In the genomic region with DNA sequence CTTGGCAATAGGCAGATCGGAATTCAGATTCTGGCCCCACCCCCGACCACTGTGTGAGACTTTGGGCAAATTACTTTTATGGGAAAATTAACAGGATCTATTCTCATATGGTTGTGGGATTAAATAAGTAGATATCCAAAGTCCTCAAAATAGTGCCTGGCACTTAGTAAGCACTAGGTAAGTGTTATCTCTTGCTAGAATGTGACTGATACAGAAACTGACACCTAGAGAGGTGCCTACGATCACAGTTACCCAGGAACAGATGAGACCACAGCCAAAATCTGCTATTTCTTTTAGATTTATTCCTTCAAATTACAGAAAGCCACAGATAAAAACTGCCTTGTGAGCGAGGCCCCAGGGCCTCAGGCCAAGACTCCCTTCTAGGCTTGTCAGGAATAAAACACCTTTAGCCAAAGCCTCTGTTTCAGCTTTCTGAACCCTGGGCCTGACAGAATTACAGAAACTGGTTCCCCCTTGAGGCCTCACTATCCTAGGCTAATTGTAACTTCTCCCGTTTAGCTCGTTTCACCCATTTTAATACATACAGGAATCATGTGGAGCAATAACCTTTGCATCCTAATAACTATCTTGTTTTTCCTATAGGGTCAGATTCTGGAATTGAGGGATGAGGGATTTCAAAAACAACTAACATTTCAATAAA, we compare ENCODE assay signal across 24 cellular contexts. TPM values are rescaled to one million over a fixed set of nuclear protein-coding genes. Genes with fewer than 3 reads are reported as not detected.
DNase-seq lines count a peak whose midpoint lies in the region; ATAC-seq, FAIRE-seq and TF ChIP-seq lines count a peak whose summit lies in the region.
"Had no signal": no experiment of that assay in that cellular context is flagged by ENCODE, and none has a peak within 500 bp of the region (broad histone marks: within the 10 kb centered on the region; RNA-seq: fewer than 3 reads in every experiment).

No MANE protein-coding gene starts in this region.

- no peak for FAIRE-seq in K562 (lab: Jason Lieb, UNC)

- H3K79me1 ChIP-seq in mesendoderm (ENCODE audit: low read length) = peaks cover 2% of the 10 kb centered on the region

- no peak overlapping the region for H3K27ac ChIP-seq in K562 (ENCODE audit: extremely low read depth, low read depth, low read length)
- no peak overlapping the region for H3K27ac ChIP-seq in mesendoderm (ENCODE audit: low read depth, low read length)
- H3K27ac ChIP-seq: cardiac muscle cell, upper lobe of left lung had no signal

- H3K23ac ChIP-seq in mesendoderm (ENCODE audit: low read length) = no peak overlapping the region

- no peaks in the 10 kb centered on the region for H3K9me3 Mint-ChIP-seq in activated T-cell treated with anti-CD3 and anti-CD28 coated beads, Interleukin-2, amount 50 U/mL, for 72 hours
- H3K9me3 Mint-ChIP-seq in activated T-cell treated with anti-CD3 and anti-CD28 coated beads, Interleukin-2, amount 50 U/mL, for 4 hours = no peaks in the 10 kb centered on the region
- H3K9me3 Mint-ChIP-seq: activated CD4-positive, alpha-beta memory T cell treated with anti-CD3 and anti-CD28 coated beads, Interleukin-2, amount 10 ng/mL, durations not matched to agents 7 days and 5 days; activated naive CD4-positive, alpha-beta T cell treated with anti-CD3 and anti-CD28 coated beads for 36 hours had no signal

- TF ChIP-seq EP300 in K562 (IDR thresholded peaks at IDR 0.05; ENCODE audit: low read length) = no peak

- peak; percentile 51 to 61 for ATAC-seq in activated T-cell treated with anti-CD3 and anti-CD28 coated beads, Interleukin-2, amount 50 U/mL, for 72 hours (replicated peaks in 1 of 2)
- no peak for ATAC-seq in activated T-cell treated with anti-CD3 and anti-CD28 coated beads, Interleukin-2, amount 50 U/mL, for 4 hours
- peak; percentile 39; the same call in 2 of the 3 replicates for ATAC-seq in K562
- ATAC-seq in HG02840 (IDR thresholded peaks at IDR 0.05; ENCODE audit: low FRiP score, unreplicated experiment) = no peak

- H4K20me1 ChIP-seq in K562 (replicated peaks; ENCODE audit: control insufficient read depth, insufficient read depth, low read length) = no peaks in the 10 kb centered on the region

- H2BK5ac ChIP-seq in mesendoderm (ENCODE audit: low read length) = no peak overlapping the region

- no peaks in the 10 kb centered on the region for H3K36me3 Mint-ChIP-seq in activated T-cell treated with anti-CD3 and anti-CD28 coated beads, Interleukin-2, amount 50 U/mL, for 72 hours (ENCODE audit: insufficient read depth in 2 of 2)
- no peaks in the 10 kb centered on the region for H3K36me3 Mint-ChIP-seq in activated T-cell treated with anti-CD3 and anti-CD28 coated beads, Interleukin-2, amount 50 U/mL, for 4 hours (ENCODE audit: insufficient read depth)

- H4K8ac ChIP-seq in mesendoderm (ENCODE audit: low read depth, low read length) = no peak overlapping the region

- no peaks in the 10 kb centered on the region for H3K9me1 ChIP-seq in K562 (ENCODE audit: control insufficient read depth, insufficient read depth, low read length)

- H3K79me2 ChIP-seq in K562 (ENCODE audit: control insufficient read depth, insufficient read depth, low read length) = no peaks in the 10 kb centered on the region
- no peaks in the 10 kb centered on the region for H3K79me2 ChIP-seq in mesendoderm (ENCODE audit: control insufficient read depth, insufficient read depth, low read length)

- H3K27me3 ChIP-seq in K562 (ENCODE audit: control insufficient read depth in 2 of 2, insufficient read depth in 2 of 2, low read length in 2 of 2) (no peaks in the 10 kb centered on the region), mesendoderm (ENCODE audit: insufficient read depth, low read length, poor library complexity) (no peaks in the 10 kb centered on the region)
- H3K27me3 ChIP-seq: BE2C, cardiac muscle cell, upper lobe of left lung had no signal

- no peak overlapping the region for H3K4me3 ChIP-seq in K562
- H3K4me3 ChIP-seq in mesendoderm (ENCODE audit: low read length) = no peak overlapping the region
- H3K4me3 ChIP-seq: cardiac muscle cell, upper lobe of left lung had no signal

- no peak for TF ChIP-seq POLR2A in K562 (conservative IDR thresholded peaks at IDR 0.05)

- H3K4ac ChIP-seq in mesendoderm (ENCODE audit: low read depth, low read length) = peak overlapping the region; percentile 50

- DNase-seq in activated T-cell treated with anti-CD3 and anti-CD28 coated beads, Interleukin-2, amount 50 U/mL, for 72 hours = no peak
- no peak for DNase-seq in activated T-cell treated with anti-CD3 and anti-CD28 coated beads, Interleukin-2, amount 50 U/mL, for 4 hours
- no peak for DNase-seq in K562 (ENCODE audit: extremely low read depth in 1 of 4, low spot score in 3 of 4)
- peak; percentile 58 for DNase-seq in mesendoderm
- DNase-seq in DMS 273 (lab: John Stamatoyannopoulos, UW; ENCODE audit: unreplicated experiment) = no peak
- no peak for DNase-seq in hepatic stellate cell (ENCODE audit: low spot score)
- DNase-seq in central memory CD4-positive, alpha-beta T cell = no peak
- DNase-seq: activated CD4-positive, alpha-beta memory T cell treated with anti-CD3 and anti-CD28 coated beads, Interleukin-2, amount 10 ng/mL, durations not matched to agents 7 days and 5 days; activated naive CD4-positive, alpha-beta T cell treated with anti-CD3 and anti-CD28 coated beads for 36 hours; activated T-cell treated with anti-CD3 and anti-CD28 coated beads, Interleukin-2, amount 50 U/mL, for 48 hours; anterior cingulate cortex; BE2C; GF-D8; KBM-7; MM.1S; NCI-H1417 treated with DMSO at 0.1 percent for 48 hours; NCI-H2107; NCI-H446 treated with DMSO at 0.1 percent for 48 hours; nucleus accumbens; SHP77 treated with DMSO at 0.1 percent for 48 hours; substantia nigra; upper lobe of left lung had no signal

- H2AFZ ChIP-seq in K562 (ENCODE audit: low read depth, low read length) = no peak overlapping the region

- H3K4me1 ChIP-seq in K562 (replicated peaks in 1 of 2; ENCODE audit: control insufficient read depth in 2 of 2, insufficient read depth in 2 of 2, low read length in 2 of 2) (no peaks in the 10 kb centered on the region), mesendoderm (ENCODE audit: control insufficient read depth, low read depth, low read length) (peaks cover 4% of the 10 kb centered on the region)
- H3K4me1 ChIP-seq: BE2C, upper lobe of left lung had no signal

- peak overlapping the region; percentile 90 for H3K18ac ChIP-seq in mesendoderm (ENCODE audit: low read length)

- no peak for TF ChIP-seq RAD21 in K562 (CRISPR knock-in tag; conservative IDR thresholded peaks at IDR 0.05 in 1 of 2, IDR thresholded peaks at IDR 0.05 in 1 of 2)

- H3K56ac ChIP-seq in mesendoderm (ENCODE audit: low read length) = no peak overlapping the region

- H3K36me3 ChIP-seq in K562 (ENCODE audit: control insufficient read depth, insufficient read depth, low read length) (no peaks in the 10 kb centered on the region), mesendoderm (ENCODE audit: control insufficient read depth, insufficient read depth, low read length) (no peaks in the 10 kb centered on the region)
- H3K36me3 ChIP-seq: BE2C, cardiac muscle cell, upper lobe of left lung had no signal

- CTCF ChIA-PET in K562 (lab: Yijun Ruan, JAX; ENCODE audit: low intra/inter-chr PET ratio) = no interaction called here

- TF ChIP-seq CTCF in K562 (IDR thresholded peaks at IDR 0.05 in 2 of 3, conservative IDR thresholded peaks at IDR 0.05 in 1 of 3; ENCODE audit: insufficient read depth in 2 of 3, low read depth in 1 of 3, low read length in 3 of 3) = no peak

- no peaks in the 10 kb centered on the region for H3K9me3 ChIP-seq in K562 (replicated peaks; ENCODE audit: control insufficient read depth, insufficient read depth, low read depth, low read length)
- H3K9me3 ChIP-seq: BE2C, upper lobe of left lung had no signal

- H4K5ac ChIP-seq in mesendoderm (ENCODE audit: low read length) = no peak overlapping the region

- H3K27me3 Mint-ChIP-seq in activated T-cell treated with anti-CD3 and anti-CD28 coated beads, Interleukin-2, amount 50 U/mL, for 72 hours (ENCODE audit: low read depth) = no peaks in the 10 kb centered on the region
- peaks cover 2% of the 10 kb centered on the region for H3K27me3 Mint-ChIP-seq in activated T-cell treated with anti-CD3 and anti-CD28 coated beads, Interleukin-2, amount 50 U/mL, for 4 hours (ENCODE audit: low read depth)
- H3K27me3 Mint-ChIP-seq: activated CD4-positive, alpha-beta memory T cell treated with anti-CD3 and anti-CD28 coated beads, Interleukin-2, amount 10 ng/mL, durations not matched to agents 7 days and 5 days had no signal

- H3K4me2 ChIP-seq in K562 (ENCODE audit: insufficient read depth, low read length) (no peak overlapping the region), mesendoderm (ENCODE audit: low read length) (no peak overlapping the region)

- WGBS in K562 (ENCODE audit: insufficient coverage, low coverage, missing lambda C conversion rate) = 34% methylated on average over 6 of the region's 6 CpGs
- WGBS in mesendoderm (ENCODE audit: extremely low coverage, insufficient coverage, low lambda C conversion rate) = no CpG with 5 or more reads among the region's 6 CpGs

- H3K9ac ChIP-seq in K562 (ENCODE audit: insufficient read depth in 1 of 2, low read depth in 2 of 2, low read length in 2 of 2) (no peak overlapping the region), mesendoderm (ENCODE audit: low read length) (no peak overlapping the region)

- in situ Hi-C loops in K562 (cut with MboI) = no loop called here

- H2AK5ac ChIP-seq in mesendoderm (ENCODE audit: low read length) = no peak overlapping the region

- H2BK15ac ChIP-seq in mesendoderm (replicated peaks; ENCODE audit: low read depth) = no peak overlapping the region

- POLR2A ChIA-PET in K562 (lab: Yijun Ruan, JAX) = interaction anchor here (0.7 to 1.1 kb wide), 2 partner anchors 15 to 21 kb away, joined by 4 to 6 read pairs; no protein-coding TSS in a partner anchor

- intact Hi-C loops in K562 (cut with micrococcal nuclease) = no loop called here

- no TSS peak for BruUV-seq in K562 (replicated peaks; lab: Mats Ljungman, UMichigan)

- H2BK120ac ChIP-seq in mesendoderm (ENCODE audit: low read depth, low read length) = no peak overlapping the region

- no peaks in the 10 kb centered on the region for H3K4me1 Mint-ChIP-seq in activated T-cell treated with anti-CD3 and anti-CD28 coated beads, Interleukin-2, amount 50 U/mL, for 72 hours (ENCODE audit: low read depth)
- H3K4me1 Mint-ChIP-seq in activated T-cell treated with anti-CD3 and anti-CD28 coated beads, Interleukin-2, amount 50 U/mL, for 4 hours (ENCODE audit: low read depth) = no peaks in the 10 kb centered on the region

- no peak overlapping the region for H3K27ac Mint-ChIP-seq in activated T-cell treated with anti-CD3 and anti-CD28 coated beads, Interleukin-2, amount 50 U/mL, for 72 hours
- H3K27ac Mint-ChIP-seq: activated CD4-positive, alpha-beta memory T cell treated with anti-CD3 and anti-CD28 coated beads, Interleukin-2, amount 10 ng/mL, durations not matched to agents 7 days and 5 days; activated naive CD4-positive, alpha-beta T cell treated with anti-CD3 and anti-CD28 coated beads for 36 hours had no signal

- no peak overlapping the region for H3K4me3 Mint-ChIP-seq in activated T-cell treated with anti-CD3 and anti-CD28 coated beads, Interleukin-2, amount 50 U/mL, for 72 hours
- H3K4me3 Mint-ChIP-seq in activated T-cell treated with anti-CD3 and anti-CD28 coated beads, Interleukin-2, amount 50 U/mL, for 4 hours = no peak overlapping the region
- H3K4me3 Mint-ChIP-seq: activated CD4-positive, alpha-beta memory T cell treated with anti-CD3 and anti-CD28 coated beads, Interleukin-2, amount 10 ng/mL, durations not matched to agents 7 days and 5 days; activated naive CD4-positive, alpha-beta T cell treated with anti-CD3 and anti-CD28 coated beads for 36 hours had no signal

RNA-seq across cellular contexts. Expression of a gene that starts 22.3 kb away (rescaled TPM):
- total RNA-seq in activated T-cell treated with anti-CD3 and anti-CD28 coated beads, Interleukin-2, amount 50 U/mL, for 72 hours = 10 to 100 TPM; 29.8 to 31.3 TPM
- 10 to 100 TPM; 20.6 to 23.1 (median 21.1) TPM for total RNA-seq in activated T-cell treated with anti-CD3 and anti-CD28 coated beads, Interleukin-2, amount 50 U/mL, for 4 hours
- total RNA-seq in K562 (2011; cell fraction: chromatin; rRNA removed; ENCODE audit: low replicate concordance) = 8.3 and 13.4 TPM in 2 replicates
- 10.8 and 11.2 TPM in 2 replicates for total RNA-seq in K562 (2011; cell fraction: nucleolus; rRNA removed)
- total RNA-seq in K562 (2011; cell fraction: nucleoplasm; rRNA removed) = 15.5 and 19.1 TPM in 2 replicates
- total RNA-seq in K562 (2014; rRNA removed) (22.3 and 22.9 TPM in 2 replicates), K562 (2014; rRNA removed; fragmentation: Illumina TruSeq; extraction: Trizol) (18.7 and 21.7 TPM in 2 replicates), K562 (2015; rRNA removed; fragmentation: Illumina TruSeq; extraction: Trizol) (15.6 and 17.6 TPM in 2 replicates), K562 (2021) (17.1 and 21.3 TPM in 2 replicates)
- polyA plus RNA-seq in K562 (2011; rRNA removed) (17.7 and 19.0 TPM in 2 replicates), K562 (2014; fragmentation: Illumina TruSeq; extraction: Trizol) (20.3 and 22.6 TPM in 2 replicates), K562 (2014; fragmentation: Nextera tagmentation; extraction: Ambion mirVana) (10 to 100 TPM; 12.3 to 14.5 TPM), K562 (2014; rRNA removed) (27.9 and 29.9 TPM in 2 replicates)
- polyA plus RNA-seq in K562 (2011; cell fraction: cytosol; rRNA removed) = 15.7 and 19.8 TPM in 2 replicates
- polyA plus RNA-seq in K562 (2011; cell fraction: nucleus; rRNA removed) = 11.0 and 12.8 TPM in 2 replicates
- 16.6 and 23.6 TPM in 2 replicates for polyA plus RNA-seq in K562 (2012)
- polyA minus RNA-seq in K562 (2011; rRNA and poly(A)+ RNA removed) = 16.9 and 22.1 TPM in 2 replicates
- polyA minus RNA-seq in K562 (2011; cell fraction: cytosol; rRNA and poly(A)+ RNA removed) = 6.8 and 7.9 TPM in 2 replicates
- polyA minus RNA-seq in K562 (2011; cell fraction: nucleus; rRNA and poly(A)+ RNA removed) = 5.1 and 10.0 TPM in 2 replicates
- 35.3 TPM for polyA plus RNA-seq in mesendoderm (2013, experiment 1 of 2)
- polyA plus RNA-seq in mesendoderm (2013, experiment 2 of 2) = 36.3 TPM

Comparison
In these comparisons a context has a peak if more than half of its experiments do, and no peak if none do; other contexts are left out.
1. ATAC-seq: peak in activated T-cell treated with anti-CD3 and anti-CD28 coated beads, Interleukin-2, amount 50 U/mL, for 72 hours (2 of 2) and K562 (single experiment); none in activated T-cell treated with anti-CD3 and anti-CD28 coated beads, Interleukin-2, amount 50 U/mL, for 4 hours (0 of 2) and HG02840 (single experiment).